24 cellular contexts compared by ENCODE assay signal in genomic region chr6:118523216-118523615, GRCh38. TPM values are rescaled to one million over a fixed set of nuclear protein-coding genes. Genes with fewer than 3 reads are reported as not detected.
DNase-seq lines count a peak whose midpoint lies in the region; ATAC-seq, FAIRE-seq and TF ChIP-seq lines count a peak whose summit lies in the region.
"Had no signal": no experiment of that assay in that cellular context is flagged by ENCODE, and none has a peak within 500 bp of the region (broad histone marks: within the 10 kb centered on the region; RNA-seq: fewer than 3 reads in every experiment).

No MANE protein-coding gene starts in this region.

- TF ChIP-seq POLR2A in GM12878 (IDR thresholded peaks at IDR 0.05; ENCODE audit: low read depth, low read length) (no peak), erythroblast (IDR thresholded peaks at IDR 0.05; ENCODE audit: low read length) (no peak)

- no peak for TF ChIP-seq RAD21 in GM12878 (IDR thresholded peaks at IDR 0.05; ENCODE audit: insufficient read depth, low read depth, low read length)

- no peak for FAIRE-seq in GM12878 (lab: Jason Lieb, UNC)

- H3K27ac ChIP-seq in GM12878 (ENCODE audit: control insufficient read depth, insufficient read depth), result no peak overlapping the region
- H3K27ac ChIP-seq in osteoblast (ENCODE audit: low read depth, low read length), result no peak overlapping the region
- H3K27ac ChIP-seq in coronary artery, result no peak overlapping the region
- H3K27ac ChIP-seq: C4-2B, HL-60 had no signal

- in situ Hi-C loops in GM12878 (cut with MboI), result no loop called here

- DNase-seq in GM12878 (ENCODE audit: low read depth, low spot score), result no peak
- DNase-seq in osteoblast (ENCODE audit: insufficient read length, low spot score, missing footprints), result no peak
- no peak for DNase-seq in coronary artery (ENCODE audit: low spot score)
- no peak for DNase-seq in erythroblast (lab: John Stamatoyannopoulos, UW)
- DNase-seq: ACHN, DMS79, H9, NCI-H1417, NCI-H187, NCI-H2107, NCI-H510A, PC-3, RPMI8226, SHP77 treated with DMSO at 0.1 percent for 48 hours, T-cell, T-helper 9 cell had no signal

- intact Hi-C loops in GM12878 (cut with micrococcal nuclease; ENCODE audit: unreplicated experiment), result no loop called here

- H3K36me3 ChIP-seq in GM12878 (ENCODE audit: control insufficient read depth in 2 of 2, insufficient read depth in 2 of 2, low read length in 1 of 2) (peaks cover 0 to 3% of the 10 kb centered on the region in 2 experiments; a peak in 1 of 4 replicates), osteoblast (ENCODE audit: insufficient read depth, low read length) (peaks cover 15% of the 10 kb centered on the region)

- POLR2A ChIA-PET in GM12878 (lab: Charles Lee), result no interaction called here

- CTCF ChIA-PET in GM12878 (lab: Yijun Ruan, JAX), result interaction anchor here (0.7 kb wide), 1 partner anchor 16 kb away, joined by 3 read pairs; no protein-coding TSS in a partner anchor

- no peaks in the 10 kb centered on the region for H3K9me3 ChIP-seq in GM12878 (replicated peaks; ENCODE audit: control insufficient read depth, insufficient read depth, low read length)
- H3K9me3 ChIP-seq in osteoblast (ENCODE audit: low read depth, low read length), result no peaks in the 10 kb centered on the region

- no peak overlapping the region for H2AFZ ChIP-seq in GM12878 (ENCODE audit: control insufficient read depth, low read depth, low read length)
- no peak overlapping the region for H2AFZ ChIP-seq in osteoblast (ENCODE audit: low read length)

- BruUV-seq in GM12878 (replicated peaks; lab: Mats Ljungman, UMichigan), result no TSS peak

- H4K20me1 ChIP-seq in GM12878 (ENCODE audit: control insufficient read depth, insufficient read depth) (no peaks in the 10 kb centered on the region), osteoblast (ENCODE audit: insufficient read depth, low read length) (peaks cover 10% of the 10 kb centered on the region)

- no peak overlapping the region for H3K9ac ChIP-seq in GM12878 (ENCODE audit: control insufficient read depth, insufficient read depth, low read length)

- H3K27me3 ChIP-seq in GM12878 (replicated peaks in 1 of 2; ENCODE audit: control insufficient read depth in 2 of 2, insufficient read depth in 2 of 2, low read length in 1 of 2) (no peaks in the 10 kb centered on the region), osteoblast (ENCODE audit: insufficient read depth, low read length) (no peaks in the 10 kb centered on the region)

- RAD21 ChIA-PET in GM12878 (lab: Charles Lee; ENCODE audit: unreplicated experiment), result interaction anchor here (1.6 kb wide), 1 partner anchor 11 kb away, joined by 3 read pairs; no protein-coding TSS in a partner anchor

- H3K79me2 ChIP-seq in GM12878 (ENCODE audit: control insufficient read depth, insufficient read depth, low read length) (no peaks in the 10 kb centered on the region), osteoblast (ENCODE audit: insufficient read depth, low read length) (peaks cover 31% of the 10 kb centered on the region)

- no peak for TF ChIP-seq CTCF in GM12878 (IDR thresholded peaks at IDR 0.05 in 2 of 3, conservative IDR thresholded peaks at IDR 0.05 in 1 of 3; ENCODE audit: control insufficient read depth in 2 of 3, extremely low read depth in 1 of 3, insufficient read depth in 1 of 3, low read depth in 3 of 3, low read length in 3 of 3)
- TF ChIP-seq CTCF in osteoblast (IDR thresholded peaks at IDR 0.05; ENCODE audit: extremely low read depth, low read depth, low read length), result no peak
- TF ChIP-seq CTCF in coronary artery (IDR thresholded peaks at IDR 0.05), result no peak

- SMC1A ChIA-PET in GM12878 (lab: Charles Lee; ENCODE audit: uncharacterized antibody, unreplicated experiment), result interaction anchor here (0.6 to 0.9 kb wide), 2 partner anchors 11 kb away, joined by 3 to 4 read pairs; no protein-coding TSS in a partner anchor

- ATAC-seq in GM18511 (IDR thresholded peaks at IDR 0.05; ENCODE audit: unreplicated experiment) (peak; percentile 59), GM19351 (IDR thresholded peaks at IDR 0.05; ENCODE audit: unreplicated experiment) (peak; percentile 82), HG03159 (IDR thresholded peaks at IDR 0.05; ENCODE audit: unreplicated experiment) (peak; percentile 58), GM12878 (peak; percentile 53), HG03135 (IDR thresholded peaks at IDR 0.05; ENCODE audit: unreplicated experiment) (no peak)
- ATAC-seq: PC-3, SK-N-SH treated with all-trans-retinoic acid at 6 μM for 48 hours, T-cell had no signal

- H3K4me1 ChIP-seq in GM12878 (ENCODE audit: control insufficient read depth, insufficient read depth, low read length) (no peaks in the 10 kb centered on the region), osteoblast (ENCODE audit: insufficient read depth, low read length) (no peaks in the 10 kb centered on the region)

- H3K4me2 ChIP-seq in GM12878 (ENCODE audit: control insufficient read depth, insufficient read depth), result no peak overlapping the region
- H3K4me2 ChIP-seq in osteoblast (ENCODE audit: insufficient read depth, low read length), result no peak overlapping the region

- TF ChIP-seq EP300 in GM12878 (IDR thresholded peaks at IDR 0.05; ENCODE audit: borderline replicate concordance in 1 of 2, control insufficient read depth in 1 of 2, low read depth in 2 of 2, low read length in 2 of 2), result no peak

- H3K4me3 ChIP-seq in GM12878, result no peak overlapping the region
- no peak overlapping the region for H3K4me3 ChIP-seq in osteoblast (ENCODE audit: insufficient read depth, low read length)
- no peak overlapping the region for H3K4me3 ChIP-seq in coronary artery

- WGBS in GM12878 (ENCODE audit: insufficient coverage, insufficient replicate concordance, low lambda C conversion rate, missing lambda C conversion rate), result 43% methylated on average over 5 of the region's 5 CpGs

TF ChIP-seq in GM12878, 131 proteins besides CTCF, POLR2A, EP300 and RAD21 (continues in another document):
- TF ChIP-seq ZNF24 (IDR thresholded peaks at IDR 0.05) (no peak), ATF7 (IDR thresholded peaks at IDR 0.05; ENCODE audit: low read depth) (peak; percentile 56; the same call in 1 of the 2 replicates), JUNB (IDR thresholded peaks at IDR 0.05) (peak; percentile 92), SPI1 (IDR thresholded peaks at IDR 0.05; ENCODE audit: borderline replicate concordance, insufficient read depth, low read depth, low read length) (no peak), PKNOX1 (IDR thresholded peaks at IDR 0.05) (no peak), MAX (IDR thresholded peaks at IDR 0.05; ENCODE audit: low read depth, low read length) (no peak), ZBTB4 (CRISPR knock-in tag; IDR thresholded peaks at IDR 0.05) (no peak), MTA2 (IDR thresholded peaks at IDR 0.05; ENCODE audit: low read depth) (peak; percentile 79)

RNA-seq across cellular contexts. Expression of gene PLN, which starts 24.9 kb away (rescaled TPM):
- not detected in 2 replicates for total RNA-seq in GM12878 (2013; cell fraction: nucleolus; rRNA removed)
- total RNA-seq in GM12878 (2014; rRNA removed) (not detected in 2 replicates), GM12878 (2014; rRNA removed; fragmentation: Illumina TruSeq; extraction: Trizol) (not detected in 2 replicates), GM12878 (2021) (not detected in 2 replicates), osteoblast (0.36 and 0.59 TPM in 2 replicates)
- not detected for polyA plus RNA-seq in GM12878 (2011; ENCODE audit: low read depth)
- polyA plus RNA-seq in GM12878 (2011; rRNA removed) (not detected in 2 replicates), GM12878 (2014; fragmentation: Illumina TruSeq; extraction: Trizol) (not detected in 2 replicates), GM12878 (2014; fragmentation: Nextera tagmentation; extraction: Ambion mirVana) (not detected), GM12878 (2014; rRNA removed) (not detected in 2 replicates), GM12878 (2016; fragmentation: Nextera tagmentation; extraction: Ambion mirVana) (under 1 TPM; 0.16 to 0.44 TPM)
- not detected in 2 replicates for polyA plus RNA-seq in GM12878 (2011; cell fraction: cytosol; rRNA removed)
- polyA plus RNA-seq in GM12878 (2011; cell fraction: nucleus; rRNA removed), result not detected in 2 replicates
- polyA plus RNA-seq in GM12878 (2012), result 0.06 TPM in 1 of 2 replicates, not detected in the other
- polyA minus RNA-seq in GM12878 (2011; rRNA and poly(A)+ RNA removed), result not detected in 2 replicates
- not detected in 2 replicates for polyA minus RNA-seq in GM12878 (2011; cell fraction: cytosol; rRNA and poly(A)+ RNA removed)
- 0.12 TPM in 1 of 2 replicates, not detected in the other for polyA minus RNA-seq in GM12878 (2011; cell fraction: nucleus; rRNA and poly(A)+ RNA removed)
- total RNA-seq: H9, HT1080, PC-3 had no signal
